ENCODE assay signal across 1 cellular context in genomic region chr14:64581363-64581762, GRCh38.
TF ChIP-seq lines count a peak whose summit lies in the region.

No MANE protein-coding gene starts in this region.

TF ChIP-seq in GM23338, 12 proteins besides CTCF, POLR2A, EP300 and RAD21 (continued from another document):
- TF ChIP-seq, protein P1, sequence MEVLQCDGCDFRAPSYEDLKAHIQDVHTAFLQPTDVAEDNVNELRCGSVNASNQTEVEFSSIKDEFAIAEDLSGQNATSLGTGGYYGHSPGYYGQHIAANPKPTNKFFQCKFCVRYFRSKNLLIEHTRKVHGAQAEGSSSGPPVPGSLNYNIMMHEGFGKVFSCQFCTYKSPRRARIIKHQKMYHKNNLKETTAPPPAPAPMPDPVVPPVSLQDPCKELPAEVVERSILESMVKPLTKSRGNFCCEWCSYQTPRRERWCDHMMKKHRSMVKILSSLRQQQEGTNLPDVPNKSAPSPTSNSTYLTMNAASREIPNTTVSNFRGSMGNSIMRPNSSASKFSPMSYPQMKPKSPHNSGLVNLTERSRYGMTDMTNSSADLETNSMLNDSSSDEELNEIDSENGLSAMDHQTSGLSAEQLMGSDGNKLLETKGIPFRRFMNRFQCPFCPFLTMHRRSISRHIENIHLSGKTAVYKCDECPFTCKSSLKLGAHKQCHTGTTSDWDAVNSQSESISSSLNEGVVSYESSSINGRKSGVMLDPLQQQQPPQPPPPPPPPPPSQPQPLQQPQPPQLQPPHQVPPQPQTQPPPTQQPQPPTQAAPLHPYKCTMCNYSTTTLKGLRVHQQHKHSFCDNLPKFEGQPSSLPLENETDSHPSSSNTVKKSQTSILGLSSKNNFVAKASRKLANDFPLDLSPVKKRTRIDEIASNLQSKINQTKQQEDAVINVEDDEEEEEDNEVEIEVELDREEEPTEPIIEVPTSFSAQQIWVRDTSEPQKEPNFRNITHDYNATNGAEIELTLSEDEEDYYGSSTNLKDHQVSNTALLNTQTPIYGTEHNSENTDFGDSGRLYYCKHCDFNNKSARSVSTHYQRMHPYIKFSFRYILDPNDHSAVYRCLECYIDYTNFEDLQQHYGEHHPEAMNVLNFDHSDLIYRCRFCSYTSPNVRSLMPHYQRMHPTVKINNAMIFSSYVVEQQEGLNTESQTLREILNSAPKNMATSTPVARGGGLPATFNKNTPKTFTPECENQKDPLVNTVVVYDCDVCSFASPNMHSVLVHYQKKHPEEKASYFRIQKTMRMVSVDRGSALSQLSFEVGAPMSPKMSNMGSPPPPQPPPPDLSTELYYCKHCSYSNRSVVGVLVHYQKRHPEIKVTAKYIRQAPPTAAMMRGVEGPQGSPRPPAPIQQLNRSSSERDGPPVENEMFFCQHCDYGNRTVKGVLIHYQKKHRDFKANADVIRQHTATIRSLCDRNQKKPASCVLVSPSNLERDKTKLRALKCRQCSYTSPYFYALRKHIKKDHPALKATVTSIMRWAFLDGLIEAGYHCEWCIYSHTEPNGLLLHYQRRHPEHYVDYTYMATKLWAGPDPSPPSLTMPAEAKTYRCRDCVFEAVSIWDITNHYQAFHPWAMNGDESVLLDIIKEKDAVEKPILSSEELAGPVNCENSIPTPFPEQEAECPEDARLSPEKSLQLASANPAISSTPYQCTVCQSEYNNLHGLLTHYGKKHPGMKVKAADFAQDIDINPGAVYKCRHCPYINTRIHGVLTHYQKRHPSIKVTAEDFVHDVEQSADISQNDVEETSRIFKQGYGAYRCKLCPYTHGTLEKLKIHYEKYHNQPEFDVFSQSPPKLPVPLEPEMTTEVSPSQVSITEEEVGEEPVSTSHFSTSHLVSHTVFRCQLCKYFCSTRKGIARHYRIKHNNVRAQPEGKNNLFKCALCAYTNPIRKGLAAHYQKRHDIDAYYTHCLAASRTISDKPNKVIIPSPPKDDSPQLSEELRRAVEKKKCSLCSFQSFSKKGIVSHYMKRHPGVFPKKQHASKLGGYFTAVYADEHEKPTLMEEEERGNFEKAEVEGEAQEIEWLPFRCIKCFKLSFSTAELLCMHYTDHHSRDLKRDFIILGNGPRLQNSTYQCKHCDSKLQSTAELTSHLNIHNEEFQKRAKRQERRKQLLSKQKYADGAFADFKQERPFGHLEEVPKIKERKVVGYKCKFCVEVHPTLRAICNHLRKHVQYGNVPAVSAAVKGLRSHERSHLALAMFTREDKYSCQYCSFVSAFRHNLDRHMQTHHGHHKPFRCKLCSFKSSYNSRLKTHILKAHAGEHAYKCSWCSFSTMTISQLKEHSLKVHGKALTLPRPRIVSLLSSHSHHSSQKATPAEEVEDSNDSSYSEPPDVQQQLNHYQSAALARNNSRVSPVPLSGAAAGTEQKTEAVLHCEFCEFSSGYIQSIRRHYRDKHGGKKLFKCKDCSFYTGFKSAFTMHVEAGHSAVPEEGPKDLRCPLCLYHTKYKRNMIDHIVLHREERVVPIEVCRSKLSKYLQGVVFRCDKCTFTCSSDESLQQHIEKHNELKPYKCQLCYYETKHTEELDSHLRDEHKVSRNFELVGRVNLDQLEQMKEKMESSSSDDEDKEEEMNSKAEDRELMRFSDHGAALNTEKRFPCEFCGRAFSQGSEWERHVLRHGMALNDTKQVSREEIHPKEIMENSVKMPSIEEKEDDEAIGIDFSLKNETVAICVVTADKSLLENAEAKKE (CRISPR knock-in tag; IDR thresholded peaks at IDR 0.05) = no peak
- TF ChIP-seq NANOG (IDR thresholded peaks at IDR 0.05; ENCODE audit: borderline replicate concordance) = no peak
- no peak for TF ChIP-seq POLR2AphosphoS5 (IDR thresholded peaks at IDR 0.05; ENCODE audit: low read depth)
- no peak for TF ChIP-seq STAT1 (IDR thresholded peaks at IDR 0.05; ENCODE audit: unreplicated experiment)
